ENCODE assay signal across 2 cellular contexts in genomic region chr20:56952258-56952929, GRCh38.
TF ChIP-seq lines count a peak whose summit lies in the region.

No MANE protein-coding gene starts in this region.

TF ChIP-seq in HepG2, 621 proteins besides CTCF, POLR2A, EP300 and RAD21 (continued from another document):
- no peak for TF ChIP-seq ZNF687 (CRISPR knock-in tag; IDR thresholded peaks at IDR 0.05)
- no peak for TF ChIP-seq ZNF598 (CRISPR knock-in tag; IDR thresholded peaks at IDR 0.05; ENCODE audit: borderline replicate concordance)

TF ChIP-seq in K562, 482 proteins besides CTCF, POLR2A, EP300 and RAD21:
- TF ChIP-seq TFE3 (CRISPR knock-in tag; IDR thresholded peaks at IDR 0.05) (peak; percentile 85), POLR2H (tag; IDR thresholded peaks at IDR 0.05; ENCODE audit: low read depth) (no peak)
